16 cellular contexts compared by ENCODE assay signal in genomic region chr14:84112589-84112988, GRCh38.
DNase-seq lines count a peak whose midpoint lies in the region; ATAC-seq and TF ChIP-seq lines count a peak whose summit lies in the region.
"Had no signal": no experiment of that assay in that cellular context is flagged by ENCODE, and none has a peak within 500 bp of the region (broad histone marks: within the 10 kb centered on the region; RNA-seq: fewer than 3 reads in every experiment).

No MANE protein-coding gene starts in this region.

- H3K4me3 ChIP-seq in mammary epithelial cell (replicated peaks in 1 of 3; ENCODE audit: insufficient read depth in 1 of 3, low read depth in 2 of 3, low read length in 3 of 3) (no peak overlapping the region), PC-3 (ENCODE audit: low read length) (no peak overlapping the region), coronary artery (no peak overlapping the region)
- H3K4me3 ChIP-seq: GM12878, HAP-1 had no signal

- H3K27ac ChIP-seq in mammary epithelial cell (ENCODE audit: insufficient read depth, low read depth, low read length) (no peak overlapping the region), PC-3 (ENCODE audit: low read length) (no peak overlapping the region), coronary artery (no peak overlapping the region)
- H3K27ac ChIP-seq: C4-2B had no signal

- ATAC-seq in PC-3 (no peak), GM21825 (IDR thresholded peaks at IDR 0.05; ENCODE audit: unreplicated experiment) (no peak)
- ATAC-seq: GM12878, HepG2 had no signal

- no peaks in the 10 kb centered on the region for H3K27me3 Mint-ChIP-seq in MCF 10A (ENCODE audit: insufficient read depth, unreplicated experiment)
- H3K27me3 Mint-ChIP-seq: CD4-positive, alpha-beta memory T cell had no signal

- no peaks in the 10 kb centered on the region for H3K27me3 ChIP-seq in mammary epithelial cell (ENCODE audit: insufficient read depth, low read length)
- H3K27me3 ChIP-seq in PC-3 (ENCODE audit: low read length): no peaks in the 10 kb centered on the region
- H3K27me3 ChIP-seq: BE2C had no signal

- BruUV-seq in MCF 10A (replicated peaks; lab: Mats Ljungman, UMichigan) (no TSS peak), mammary epithelial cell (replicated peaks; lab: Mats Ljungman, UMichigan) (no TSS peak), PC-3 (replicated peaks; lab: Mats Ljungman, UMichigan) (no TSS peak)

- no peak overlapping the region for H3K4me3 Mint-ChIP-seq in MCF 10A (ENCODE audit: unreplicated experiment)
- H3K4me3 Mint-ChIP-seq: CD4-positive, alpha-beta memory T cell had no signal

- intact Hi-C loops in MCF 10A (cut with micrococcal nuclease) (no loop called here), mammary epithelial cell (cut with micrococcal nuclease) (no loop called here), PC-3 (cut with micrococcal nuclease) (no loop called here)

- in situ Hi-C loops in mammary epithelial cell (cut with MboI; ENCODE audit: low sequenced_read_pairs in 2 of 2) (no loop called here), GM13977 (cut with MboI; ENCODE audit: low pct_unique_long_range_greater_than_20kb, low sequenced_read_pairs, unreplicated experiment) (no loop called here)

- no peaks in the 10 kb centered on the region for H3K4me1 Mint-ChIP-seq in MCF 10A (ENCODE audit: insufficient read depth, unreplicated experiment)
- H3K4me1 Mint-ChIP-seq: CD4-positive, alpha-beta memory T cell had no signal

- H3K9ac ChIP-seq in mammary epithelial cell (ENCODE audit: insufficient read depth, low read length) (no peak overlapping the region), PC-3 (ENCODE audit: low read length) (no peak overlapping the region)

- H3K36me3 ChIP-seq in mammary epithelial cell (ENCODE audit: insufficient read depth, low read length): no peaks in the 10 kb centered on the region
- H3K36me3 ChIP-seq in PC-3 (ENCODE audit: low read depth, low read length): no peaks in the 10 kb centered on the region
- H3K36me3 ChIP-seq: BE2C, HAP-1 had no signal

- POLR2A ChIA-PET in MCF 10A (lab: Yijun Ruan, JAX) (interaction anchor here (0.5 kb wide), 1 partner anchor 1421 kb away, joined by 3 read pairs; no protein-coding TSS in a partner anchor), PC-3 (lab: Charles Lee; ENCODE audit: unreplicated experiment) (no interaction called here)

- TF ChIP-seq CTCF in MCF 10A (IDR thresholded peaks at IDR 0.05; ENCODE audit: unreplicated experiment) (no peak), mammary epithelial cell (conservative IDR thresholded peaks at IDR 0.05 in 1 of 2, IDR thresholded peaks at IDR 0.05 in 1 of 2; ENCODE audit: extremely low read depth in 1 of 2, insufficient read depth in 1 of 2, low read depth in 1 of 2, low read length in 2 of 2) (no peak), PC-3 (conservative IDR thresholded peaks at IDR 0.05; ENCODE audit: low read depth, low read length) (no peak), GM13977 (IDR thresholded peaks at IDR 0.05; ENCODE audit: extremely low read depth, insufficient read depth, missing control alignments) (no peak), coronary artery (IDR thresholded peaks at IDR 0.05) (no peak)

- no peak overlapping the region for H3K27ac Mint-ChIP-seq in MCF 10A (ENCODE audit: low read depth, unreplicated experiment)
- H3K27ac Mint-ChIP-seq: CD4-positive, alpha-beta memory T cell had no signal

- H3K9me3 Mint-ChIP-seq in MCF 10A (ENCODE audit: unreplicated experiment): peaks cover under 1% of the 10 kb centered on the region

- CTCF ChIA-PET in MCF 10A (lab: Yijun Ruan, JAX): no interaction called here
- CTCF ChIA-PET in mammary epithelial cell (lab: Charles Lee; ENCODE audit: low non-redundant PET): no interaction called here
- CTCF ChIA-PET in PC-3 (lab: Charles Lee): no interaction called here

- peaks cover 4% of the 10 kb centered on the region for H3K9me3 ChIP-seq in mammary epithelial cell (replicated peaks; ENCODE audit: insufficient read depth, low read length)
- H3K9me3 ChIP-seq in PC-3 (ENCODE audit: low read length): 0 out of 2 replicates have a peak, but pooled peaks cover 6% of the 10 kb centered on the region
- H3K9me3 ChIP-seq: BE2C, HAP-1 had no signal

- H3F3A ChIP-seq in PC-3 (ENCODE audit: low read length, unreplicated experiment): no peaks in the 10 kb centered on the region

- H3K4me1 ChIP-seq in mammary epithelial cell (ENCODE audit: insufficient read depth, low read length) (no peaks in the 10 kb centered on the region), PC-3 (ENCODE audit: insufficient read depth, low read length) (no peaks in the 10 kb centered on the region)
- H3K4me1 ChIP-seq: BE2C had no signal

- H3K4me2 ChIP-seq in mammary epithelial cell (ENCODE audit: insufficient read depth, low read depth, low read length) (no peak overlapping the region), PC-3 (ENCODE audit: low read length) (no peak overlapping the region)

- H4K20me1 ChIP-seq in mammary epithelial cell (ENCODE audit: insufficient read depth, low read length) (no peaks in the 10 kb centered on the region), PC-3 (ENCODE audit: low read length) (no peaks in the 10 kb centered on the region)

- 40% methylated on average over 4 of the region's 4 CpGs for WGBS in mammary epithelial cell (ENCODE audit: low coverage, missing lambda C conversion rate)

- peak; percentile 2 for DNase-seq in MCF 10A (ENCODE audit: unreplicated experiment)
- no peak for DNase-seq in mammary epithelial cell
- peak; percentile 38 for DNase-seq in PC-3
- DNase-seq in glomerular endothelial cell (ENCODE audit: extremely low read depth, low read depth, low spot score): peak; percentile 48
- DNase-seq in GM13977 (ENCODE audit: low spot score): no peak
- no peak for DNase-seq in coronary artery (ENCODE audit: low spot score)
- DNase-seq: 8988T; BE2C; CD4-positive, alpha-beta memory T cell; DMS79; GOT3 had no signal

- no peaks in the 10 kb centered on the region for H3K9me2 ChIP-seq in PC-3 (replicated peaks; ENCODE audit: low read length)

- H3K79me2 ChIP-seq in mammary epithelial cell (ENCODE audit: insufficient read depth, low read length): no peaks in the 10 kb centered on the region
- H3K79me2 ChIP-seq in PC-3 (ENCODE audit: low read length): no peaks in the 10 kb centered on the region

- H2AFZ ChIP-seq in mammary epithelial cell (ENCODE audit: low read depth, low read length): no peak overlapping the region
- H2AFZ ChIP-seq in PC-3 (ENCODE audit: low read length): no peak overlapping the region

- H3K36me3 Mint-ChIP-seq in MCF 10A (ENCODE audit: insufficient read depth, unreplicated experiment): no peaks in the 10 kb centered on the region
- H3K36me3 Mint-ChIP-seq: CD4-positive, alpha-beta memory T cell had no signal

- dilution Hi-C loops in mammary epithelial cell (cut with HindIII; ENCODE audit: low sequenced_read_pairs): no loop called here

Comparison
In these comparisons a context has a peak if more than half of its experiments do, and no peak if none do; other contexts are left out.
1. DNase-seq: peak in MCF 10A (single experiment), PC-3 (single experiment) and glomerular endothelial cell (single experiment); none in mammary epithelial cell (single experiment), GM13977 (single experiment) and coronary artery (single experiment).